In the genomic region with DNA sequence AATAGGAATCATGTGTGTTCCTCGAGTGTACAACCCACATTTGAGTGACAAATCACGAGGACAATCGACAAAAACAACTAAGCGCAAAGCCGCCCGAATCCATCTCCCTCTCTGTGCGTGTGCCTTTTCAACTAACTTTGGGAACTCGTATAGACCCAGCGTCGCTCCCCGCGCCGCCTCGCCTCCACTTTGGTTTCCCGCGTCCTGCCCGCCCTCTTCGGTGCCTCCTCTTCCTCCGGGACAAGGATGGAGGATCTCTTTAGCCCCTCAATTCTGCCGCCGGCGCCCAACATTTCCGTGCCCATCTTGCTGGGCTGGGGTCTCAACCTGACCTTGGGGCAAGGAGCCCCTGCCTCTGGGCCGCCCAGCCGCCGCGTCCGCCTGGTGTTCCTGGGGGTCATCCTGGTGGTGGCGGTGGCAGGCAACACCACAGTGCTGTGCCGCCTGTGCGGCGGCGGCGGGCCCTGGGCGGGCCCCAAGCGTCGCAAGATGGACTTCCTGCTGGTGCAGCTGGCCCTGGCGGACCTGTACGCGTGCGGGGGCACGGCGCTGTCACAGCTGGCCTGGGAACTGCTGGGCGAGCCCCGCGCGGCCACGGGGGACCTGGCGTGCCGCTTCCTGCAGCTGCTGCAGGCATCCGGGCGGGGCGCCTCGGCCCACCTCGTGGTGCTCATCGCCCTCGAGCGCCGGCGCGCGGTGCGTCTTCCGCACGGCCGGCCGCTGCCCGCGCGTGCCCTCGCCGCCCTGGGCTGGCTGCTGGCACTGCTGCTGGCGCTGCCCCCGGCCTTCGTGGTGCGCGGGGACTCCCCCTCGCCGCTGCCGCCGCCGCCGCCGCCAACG, we compare ENCODE assay signal across 8 cellular contexts. TPM values are rescaled to one million over a fixed set of nuclear protein-coding genes. Genes with fewer than 3 reads are reported as not detected.
DNase-seq lines count a peak whose midpoint lies in the region; ATAC-seq and TF ChIP-seq lines count a peak whose summit lies in the region.

A gene (plus strand): TSS at position 58 of the 840 bp plus-strand sequence. CDS start 189 bp downstream, at position 247.

- H3K4me1 Mint-ChIP-seq in activated CD8-positive, alpha-beta T cell treated with anti-CD3 and anti-CD28 coated beads for 36 hours (ENCODE audit: low read depth): peaks cover 39% of the 10 kb centered on the region
- H3K4me1 Mint-ChIP-seq in naive B cell: peaks cover 22 to 26% (median 25%) of the 10 kb centered on the region in 3 donors
- peaks cover 43% of the 10 kb centered on the region for H3K4me1 Mint-ChIP-seq in stimulated activated naive CD8-positive, alpha-beta T cell treated with anti-CD3 and anti-CD28 coated beads, Interleukin-15, amount 100 ng/mL, for 72 hours

- H3K4me3 Mint-ChIP-seq in activated CD8-positive, alpha-beta T cell treated with anti-CD3 and anti-CD28 coated beads for 36 hours: peak within 1 kb of the TSS; percentile 78
- peak within 1 kb of the TSS; percentile 83 to 98 (median 92) for H3K4me3 Mint-ChIP-seq in naive B cell
- peak within 1 kb of the TSS; percentile 76 to 84 for H3K4me3 Mint-ChIP-seq in stimulated activated naive CD8-positive, alpha-beta T cell treated with anti-CD3 and anti-CD28 coated beads, Interleukin-15, amount 100 ng/mL, for 72 hours

- peak; percentile 77 for ATAC-seq in HG02759 (IDR thresholded peaks at IDR 0.05; ENCODE audit: unreplicated experiment)
- ATAC-seq in activated CD8-positive, alpha-beta T cell treated with anti-CD3 and anti-CD28 coated beads for 36 hours: peak; percentile 73
- peak; percentile 76 to 81 for ATAC-seq in naive B cell (ENCODE audit: low read depth in 2 of 2)
- ATAC-seq in stimulated activated naive CD8-positive, alpha-beta T cell treated with anti-CD3 and anti-CD28 coated beads, Interleukin-15, amount 100 ng/mL, for 72 hours: peak; percentile 87

- H3K27ac Mint-ChIP-seq in activated CD8-positive, alpha-beta T cell treated with anti-CD3 and anti-CD28 coated beads for 36 hours: peak within 1 kb of the TSS; percentile 76
- peak within 1 kb of the TSS; percentile 34 to 93 (median 66) for H3K27ac Mint-ChIP-seq in naive B cell
- H3K27ac Mint-ChIP-seq in stimulated activated naive CD8-positive, alpha-beta T cell treated with anti-CD3 and anti-CD28 coated beads, Interleukin-15, amount 100 ng/mL, for 72 hours: peak within 1 kb of the TSS; percentile 10 to 84

- DNase-seq in NCI-H524 (lab: John Stamatoyannopoulos, UW) (peak; percentile 47 to 61), NCI-H524 treated with DMSO at 0.1 percent for 48 hours (lab: John Stamatoyannopoulos, UW) (no peak), NCI-H2029 treated with DMSO at 0.1 percent for 48 hours (lab: John Stamatoyannopoulos, UW) (peak; percentile 30), erythroblast (lab: John Stamatoyannopoulos, UW) (peak; percentile 82 to 84), naive B cell (peak; percentile 73)
- peak; percentile 79 for DNase-seq in activated CD8-positive, alpha-beta T cell treated with anti-CD3 and anti-CD28 coated beads for 36 hours
- peak; percentile 74 to 79 for DNase-seq in stimulated activated naive CD8-positive, alpha-beta T cell treated with anti-CD3 and anti-CD28 coated beads, Interleukin-15, amount 100 ng/mL, for 72 hours

- CTCF ChIA-PET in activated CD8-positive, alpha-beta T cell treated with anti-CD3 and anti-CD28 coated beads for 36 hours (lab: Charles Lee): interaction anchor here (0.6 to 1.0 kb wide), 2 partner anchors 11 kb away, joined by 4 read pairs; no protein-coding TSS in a partner anchor

- intact Hi-C loops in activated CD8-positive, alpha-beta T cell treated with anti-CD3 and anti-CD28 coated beads for 36 hours (cut with micrococcal nuclease): loop anchor here (5.0 kb wide), 1 partner anchor 63 kb away; a partner anchor contains a TSS

- POLR2A ChIA-PET in activated CD8-positive, alpha-beta T cell treated with anti-CD3 and anti-CD28 coated beads for 36 hours (lab: Charles Lee): interaction anchor here (1.6 to 4.3 kb wide), 2 partner anchors 11 to 27 kb away, joined by 6 to 23 read pairs; a partner anchor contains a TSS

- H3K36me3 Mint-ChIP-seq in activated CD8-positive, alpha-beta T cell treated with anti-CD3 and anti-CD28 coated beads for 36 hours (ENCODE audit: low read depth): no peaks in the 10 kb centered on the region
- no peaks in the 10 kb centered on the region for H3K36me3 Mint-ChIP-seq in naive B cell

- peak; percentile 26 for TF ChIP-seq CTCF in activated CD8-positive, alpha-beta T cell treated with anti-CD3 and anti-CD28 coated beads for 36 hours (IDR thresholded peaks at IDR 0.05)

- no peak for TF ChIP-seq POLR2A in erythroblast (IDR thresholded peaks at IDR 0.05; ENCODE audit: low read length)

- H3K9me3 Mint-ChIP-seq in activated CD8-positive, alpha-beta T cell treated with anti-CD3 and anti-CD28 coated beads for 36 hours: no peaks in the 10 kb centered on the region
- H3K9me3 Mint-ChIP-seq in naive B cell: no peaks in the 10 kb centered on the region
- H3K9me3 Mint-ChIP-seq in stimulated activated naive CD8-positive, alpha-beta T cell treated with anti-CD3 and anti-CD28 coated beads, Interleukin-15, amount 100 ng/mL, for 72 hours: no peaks in the 10 kb centered on the region

- H3K27me3 Mint-ChIP-seq in activated CD8-positive, alpha-beta T cell treated with anti-CD3 and anti-CD28 coated beads for 36 hours: peaks cover 1% of the 10 kb centered on the region
- no peaks in the 10 kb centered on the region for H3K27me3 Mint-ChIP-seq in naive B cell
- no peaks in the 10 kb centered on the region for H3K27me3 Mint-ChIP-seq in stimulated activated naive CD8-positive, alpha-beta T cell treated with anti-CD3 and anti-CD28 coated beads, Interleukin-15, amount 100 ng/mL, for 72 hours

RNA-seq across cellular contexts. Expression of the gene that starts here (rescaled TPM):
- total RNA-seq in activated CD8-positive, alpha-beta T cell treated with anti-CD3 and anti-CD28 coated beads for 36 hours: under 1 TPM; 0.45 to 0.76 TPM
- under 1 TPM in 5 of 6 donors, not detected in 1; 0.33 to 0.71 (median 0.61) TPM for polyA plus RNA-seq in naive B cell (ENCODE audit: low read depth in 6 of 6)

Comparison
In these comparisons a context has a peak if more than half of its experiments do, and no peak if none do; other contexts are left out.
1. Peak in DNase-seq and ATAC-seq in activated CD8-positive, alpha-beta T cell treated with anti-CD3 and anti-CD28 coated beads for 36 hours; RNA of the gene not detected or under 1 TPM.
2. Peak in DNase-seq and ATAC-seq in naive B cell; RNA of the gene not detected or under 1 TPM.